In genomic region chr3:128803307-128803706, GRCh38 we compare ENCODE assay signal across 1 cellular context.
TF ChIP-seq lines count a peak whose summit lies in the region.

No MANE protein-coding gene starts in this region.

TF ChIP-seq in K562, 482 proteins besides CTCF, POLR2A, EP300 and RAD21 (continued from another document):
- no peak for TF ChIP-seq GTF3C2 (IDR thresholded peaks at IDR 0.05; ENCODE audit: borderline replicate concordance, extremely low read depth, insufficient read length)
- TF ChIP-seq SP2 (IDR thresholded peaks at IDR 0.05; ENCODE audit: extremely low read depth, low read depth, low read length, poor library complexity, severe bottlenecking) = no peak
- no peak for TF ChIP-seq ZNF717 (CRISPR knock-in tag; IDR thresholded peaks at IDR 0.05)
- TF ChIP-seq RFX7 (CRISPR knock-in tag; IDR thresholded peaks at IDR 0.05) = no peak
- TF ChIP-seq MGA (IDR thresholded peaks at IDR 0.05) = no peak
